ENCODE assay signal across 11 cellular contexts in the genomic region with DNA sequence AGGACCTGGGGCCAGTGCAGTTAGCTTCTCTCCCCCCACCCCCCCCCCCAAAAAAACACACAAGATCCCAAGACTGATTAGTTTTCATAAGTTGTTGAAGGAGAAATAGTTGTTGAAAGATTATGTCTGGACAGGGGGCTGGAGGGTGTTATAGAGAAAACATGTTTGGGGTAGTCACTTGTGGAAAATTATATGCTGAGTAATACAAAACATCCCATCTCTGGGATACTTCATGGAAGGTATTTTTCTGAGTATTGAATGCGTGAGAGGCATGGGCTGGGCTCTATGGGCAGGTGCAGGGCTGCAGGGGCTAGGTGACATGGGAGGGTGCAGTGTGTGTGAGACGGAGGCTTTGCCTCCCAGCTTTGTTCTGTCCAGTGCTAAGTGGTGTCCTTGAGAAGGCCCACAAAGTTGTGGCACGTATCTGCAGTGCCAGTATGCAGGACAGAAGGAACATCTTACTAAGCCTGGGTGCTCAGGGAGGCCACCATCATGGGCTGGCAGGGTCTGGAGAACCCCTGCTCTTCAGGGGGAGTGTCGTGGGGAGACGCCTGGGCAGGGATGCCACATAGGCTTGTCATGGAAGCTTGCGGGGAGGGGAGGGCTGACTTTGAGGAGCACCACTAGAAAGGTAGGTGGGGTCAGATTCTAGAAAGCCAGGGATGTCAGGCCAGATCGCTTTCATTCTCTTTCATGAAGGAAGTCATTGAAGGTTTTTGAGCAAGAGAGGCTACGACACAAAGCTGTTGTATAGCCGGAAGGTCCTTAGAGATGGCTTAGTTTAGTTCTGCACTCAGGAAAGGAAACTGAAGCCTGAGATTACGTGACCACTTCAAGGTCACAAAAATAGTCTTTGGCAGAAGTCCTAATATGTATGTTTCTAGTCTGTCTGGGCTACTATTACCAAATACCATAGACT.
A peak's percentile ranks its signal among the peaks of the same experiment; 100 is the strongest.
DNase-seq lines count a peak whose midpoint lies in the region; ATAC-seq and TF ChIP-seq lines count a peak whose summit lies in the region.
"Had no signal": no experiment of that assay in that cellular context is flagged by ENCODE, and none has a peak within 500 bp of the region (broad histone marks: within the 10 kb centered on the region; RNA-seq: fewer than 3 reads in every experiment).

No MANE protein-coding gene starts in this region.

- ATAC-seq in GM18498 (IDR thresholded peaks at IDR 0.05; ENCODE audit: unreplicated experiment) (peak; percentile 82), GM21367 (IDR thresholded peaks at IDR 0.05; ENCODE audit: unreplicated experiment) (peak; percentile 49), HG03378 (IDR thresholded peaks at IDR 0.05; ENCODE audit: unreplicated experiment) (peak; percentile 76)

- H3K4me3 ChIP-seq in right atrium auricular region, result no peak overlapping the region
- H3K4me3 ChIP-seq: testis had no signal

- peaks cover 0 to 78% of the 10 kb centered on the region in 2 donors for H3K4me1 ChIP-seq in right atrium auricular region

- H3K36me3 ChIP-seq in right atrium auricular region, result no peaks in the 10 kb centered on the region

- peak overlapping the region; percentile 72 to 73 for H3K27ac ChIP-seq in right atrium auricular region
- H3K27ac ChIP-seq: testis had no signal

- H3K9me3 ChIP-seq in right atrium auricular region, result no peaks in the 10 kb centered on the region
- H3K9me3 ChIP-seq: testis had no signal

- DNase-seq in right atrium auricular region (ENCODE audit: low spot score), result no peak
- no peak for DNase-seq in NAMALWA (ENCODE audit: low spot score)
- DNase-seq in NCI-H1092 treated with DMSO at 0.1 percent for 48 hours (lab: John Stamatoyannopoulos, UW), result no peak
- DNase-seq in NCI-H1105 treated with DMSO at 0.1 percent for 48 hours (lab: John Stamatoyannopoulos, UW), result no peak
- no peak for DNase-seq in NCI-H187 (lab: John Stamatoyannopoulos, UW)
- DNase-seq: stimulated activated CD4-positive, alpha-beta T cell treated with anti-CD3 and anti-CD28 coated beads, Interleukin-12 subunit alpha, Interleukin-12 subunit beta, amount 100 ng/mL, for 4 hours; SW 1271; testis had no signal

- H3K27me3 ChIP-seq in right atrium auricular region, result no peaks in the 10 kb centered on the region
- H3K27me3 ChIP-seq: testis had no signal

- TF ChIP-seq CTCF in right atrium auricular region (IDR thresholded peaks at IDR 0.05), result no peak
